Comparison of ENCODE assay signal across 8 cellular contexts in genomic region chr5:78483809-78484521, GRCh38.
DNase-seq lines count a peak whose midpoint lies in the region; ATAC-seq and TF ChIP-seq lines count a peak whose summit lies in the region.

No MANE protein-coding gene starts in this region.

- H3K4me1 ChIP-seq in OCI-LY3 (ENCODE audit: low read length) = peaks cover 15% of the 10 kb centered on the region

- POLR2A ChIA-PET in activated CD4-positive, alpha-beta memory T cell treated with anti-CD3 and anti-CD28 coated beads, Interleukin-2, amount 10 ng/mL, durations not matched to agents 7 days and 5 days (lab: Charles Lee) = interaction anchor here (0.6 kb wide), 1 partner anchor 106 kb away, joined by 4 read pairs; no protein-coding TSS in a partner anchor

- H3K27ac ChIP-seq in OCI-LY3 (ENCODE audit: low read length) = no peak overlapping the region

- H3K9ac ChIP-seq in OCI-LY3 (ENCODE audit: low read length) = no peak overlapping the region

- H3K9me3 ChIP-seq in OCI-LY3 (ENCODE audit: insufficient read depth, low read length) = no peaks in the 10 kb centered on the region

- TF ChIP-seq CTCF in OCI-LY3 (IDR thresholded peaks at IDR 0.05; ENCODE audit: low read depth, low read length) (no peak), foreskin fibroblast (IDR thresholded peaks at IDR 0.05; ENCODE audit: low read depth, low read length) (no peak)

- H3K9me3 Mint-ChIP-seq in activated CD4-positive, alpha-beta memory T cell treated with anti-CD3 and anti-CD28 coated beads, Interleukin-2, amount 10 ng/mL, durations not matched to agents 7 days and 5 days = no peaks in the 10 kb centered on the region

- H3K79me2 ChIP-seq in OCI-LY3 (ENCODE audit: low read length) = no peaks in the 10 kb centered on the region

- peak; percentile 77 for ATAC-seq in GM18499 (IDR thresholded peaks at IDR 0.05; ENCODE audit: insufficient read depth, unreplicated experiment)
- peak; percentile 82 for ATAC-seq in HG02763 (IDR thresholded peaks at IDR 0.05; ENCODE audit: unreplicated experiment)

- H3K4me2 ChIP-seq in OCI-LY3 (ENCODE audit: low read length) = peak overlapping the region; percentile 51

- no peak overlapping the region for H3K27ac Mint-ChIP-seq in activated CD4-positive, alpha-beta memory T cell treated with anti-CD3 and anti-CD28 coated beads, Interleukin-2, amount 10 ng/mL, durations not matched to agents 7 days and 5 days

- H3K36me3 ChIP-seq in OCI-LY3 (replicated peaks; ENCODE audit: low read depth, low read length) = no peaks in the 10 kb centered on the region

- no peaks in the 10 kb centered on the region for H3K36me3 Mint-ChIP-seq in activated CD4-positive, alpha-beta memory T cell treated with anti-CD3 and anti-CD28 coated beads, Interleukin-2, amount 10 ng/mL, durations not matched to agents 7 days and 5 days (ENCODE audit: low read depth)

- H3K27me3 Mint-ChIP-seq in activated CD4-positive, alpha-beta memory T cell treated with anti-CD3 and anti-CD28 coated beads, Interleukin-2, amount 10 ng/mL, durations not matched to agents 7 days and 5 days = no peaks in the 10 kb centered on the region

- no peak overlapping the region for H2AFZ ChIP-seq in OCI-LY3 (ENCODE audit: low read depth, low read length)

- no peak overlapping the region for H3K4me3 Mint-ChIP-seq in activated CD4-positive, alpha-beta memory T cell treated with anti-CD3 and anti-CD28 coated beads, Interleukin-2, amount 10 ng/mL, durations not matched to agents 7 days and 5 days

- H3K4me3 ChIP-seq in OCI-LY3 (ENCODE audit: low read length) = no peak overlapping the region
- no peak overlapping the region for H3K4me3 ChIP-seq in foreskin fibroblast (ENCODE audit: low read depth in 1 of 2, low read length in 2 of 2)

- H4K20me1 ChIP-seq in OCI-LY3 (ENCODE audit: insufficient read depth, low read length) = peaks cover 4% of the 10 kb centered on the region

- intact Hi-C loops in head of caudate nucleus (cut with DNase I) = no loop called here

- peaks cover 10% of the 10 kb centered on the region for H3K4me1 Mint-ChIP-seq in activated CD4-positive, alpha-beta memory T cell treated with anti-CD3 and anti-CD28 coated beads, Interleukin-2, amount 10 ng/mL, durations not matched to agents 7 days and 5 days

- CTCF ChIA-PET in activated CD4-positive, alpha-beta memory T cell treated with anti-CD3 and anti-CD28 coated beads, Interleukin-2, amount 10 ng/mL, durations not matched to agents 7 days and 5 days (lab: Charles Lee) = no interaction called here

- no peaks in the 10 kb centered on the region for H3K27me3 ChIP-seq in OCI-LY3 (ENCODE audit: low read depth, low read length)

- DNase-seq in foreskin fibroblast (peak; percentile 62 to 74), A172 (ENCODE audit: low spot score) (no peak), head of caudate nucleus (no peak), NCI-H69 (lab: John Stamatoyannopoulos, UW) (no peak)
- no peak for DNase-seq in activated CD4-positive, alpha-beta memory T cell treated with anti-CD3 and anti-CD28 coated beads, Interleukin-2, amount 10 ng/mL, durations not matched to agents 7 days and 5 days

Comparison
In these comparisons a context has a peak if more than half of its experiments do, and no peak if none do; other contexts are left out.
1. DNase-seq: peak in foreskin fibroblast (2 of 2); none in A172 (single experiment), activated CD4-positive, alpha-beta memory T cell treated with anti-CD3 and anti-CD28 coated beads, Interleukin-2, amount 10 ng/mL, durations not matched to agents 7 days and 5 days (single experiment), head of caudate nucleus (0 of 42) and NCI-H69 (single experiment).